Comparison of ENCODE assay signal across 34 cellular contexts in the genomic region with DNA sequence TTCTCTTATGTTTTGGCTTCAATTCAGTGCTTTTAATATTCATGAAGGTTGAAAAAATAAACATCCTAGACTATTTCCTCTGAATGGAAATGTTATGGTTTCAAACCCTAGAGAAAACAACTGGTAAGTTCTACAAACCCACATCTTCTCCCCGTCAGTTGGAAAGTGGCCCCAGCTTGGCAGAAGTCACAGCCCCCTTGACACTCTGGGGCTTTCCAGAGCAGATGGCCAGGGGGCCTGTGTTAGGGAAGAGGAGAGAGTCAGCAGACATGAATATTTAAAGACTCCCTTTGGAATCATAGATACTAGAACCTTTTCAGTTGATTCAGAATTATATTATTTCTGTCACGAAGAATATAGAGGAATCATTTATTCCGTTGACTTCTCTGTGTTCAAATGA.
DNase-seq lines count a peak whose midpoint lies in the region; ATAC-seq, FAIRE-seq and TF ChIP-seq lines count a peak whose summit lies in the region.
"Had no signal": no experiment of that assay in that cellular context is flagged by ENCODE, and none has a peak within 500 bp of the region (broad histone marks: within the 10 kb centered on the region; RNA-seq: fewer than 3 reads in every experiment).

No MANE protein-coding gene starts in this region.

- no peak overlapping the region for H3K4me3 Mint-ChIP-seq in astrocyte (ENCODE audit: unreplicated experiment)
- H3K4me3 Mint-ChIP-seq in glutamatergic neuron (ENCODE audit: unreplicated experiment) = peak overlapping the region; percentile 69
- H3K4me3 Mint-ChIP-seq in activated CD8-positive, alpha-beta memory T cell treated with anti-CD3 and anti-CD28 coated beads, Interleukin-2, amount 10 ng/mL, durations not matched to agents 7 days and 5 days = no peak overlapping the region
- H3K4me3 Mint-ChIP-seq in activated naive CD8-positive, alpha-beta T cell treated with anti-CD3 and anti-CD28 coated beads for 36 hours = no peak overlapping the region
- H3K4me3 Mint-ChIP-seq: activated CD4-positive, alpha-beta T cell treated with anti-CD3 and anti-CD28 coated beads, Interleukin-2, amount 10 ng/mL, durations not matched to agents 24 days and 14 days; activated naive CD8-positive, alpha-beta T cell treated with anti-CD3 and anti-CD28 coated beads, Interleukin-2, amount 10 ng/mL, durations not matched to agents 7 days and 5 days; activated T-cell treated with anti-CD3 and anti-CD28 coated beads, Interleukin-2, amount 50 U/mL, for 24 hours; CD8-positive, alpha-beta memory T cell; stimulated activated naive B cell treated with anti-CD40 and anti-IgM and Interleukin-4, amounts not matched to agents 10 μg/mL and 1 μg/mL and 100 μg/mL, for 72 hours had no signal

- no peak overlapping the region for H3K9ac ChIP-seq in astrocyte (ENCODE audit: low read length)

- H3K9me3 Mint-ChIP-seq in astrocyte (ENCODE audit: unreplicated experiment) = no peaks in the 10 kb centered on the region
- H3K9me3 Mint-ChIP-seq in glutamatergic neuron (ENCODE audit: unreplicated experiment) = peaks cover 4% of the 10 kb centered on the region
- no peaks in the 10 kb centered on the region for H3K9me3 Mint-ChIP-seq in activated CD8-positive, alpha-beta memory T cell treated with anti-CD3 and anti-CD28 coated beads, Interleukin-2, amount 10 ng/mL, durations not matched to agents 7 days and 5 days (ENCODE audit: low read depth)
- H3K9me3 Mint-ChIP-seq in activated naive CD8-positive, alpha-beta T cell treated with anti-CD3 and anti-CD28 coated beads for 36 hours = no peaks in the 10 kb centered on the region
- H3K9me3 Mint-ChIP-seq: activated CD4-positive, alpha-beta T cell treated with anti-CD3 and anti-CD28 coated beads, Interleukin-2, amount 10 ng/mL, durations not matched to agents 24 days and 14 days; activated T-cell treated with anti-CD3 and anti-CD28 coated beads, Interleukin-2, amount 50 U/mL, for 24 hours; CD8-positive, alpha-beta memory T cell had no signal

- H3K9me3 ChIP-seq in astrocyte (ENCODE audit: insufficient read depth, low read depth, low read length) = no peaks in the 10 kb centered on the region
- no peaks in the 10 kb centered on the region for H3K9me3 ChIP-seq in adrenal gland (replicated peaks in 1 of 3)
- H3K9me3 ChIP-seq: esophagus squamous epithelium, pancreas, Peyer's patch, right atrium auricular region had no signal

- CTCF ChIA-PET in activated CD8-positive, alpha-beta memory T cell treated with anti-CD3 and anti-CD28 coated beads, Interleukin-2, amount 10 ng/mL, durations not matched to agents 7 days and 5 days (lab: Charles Lee) = no interaction called here

- H3K36me3 Mint-ChIP-seq in astrocyte (ENCODE audit: low read depth, unreplicated experiment) = peaks cover 2% of the 10 kb centered on the region
- peaks cover 8% of the 10 kb centered on the region for H3K36me3 Mint-ChIP-seq in glutamatergic neuron (ENCODE audit: unreplicated experiment)
- H3K36me3 Mint-ChIP-seq in activated CD8-positive, alpha-beta memory T cell treated with anti-CD3 and anti-CD28 coated beads, Interleukin-2, amount 10 ng/mL, durations not matched to agents 7 days and 5 days = no peaks in the 10 kb centered on the region
- no peaks in the 10 kb centered on the region for H3K36me3 Mint-ChIP-seq in activated naive CD8-positive, alpha-beta T cell treated with anti-CD3 and anti-CD28 coated beads for 36 hours
- H3K36me3 Mint-ChIP-seq: activated naive CD8-positive, alpha-beta T cell treated with anti-CD3 and anti-CD28 coated beads, Interleukin-2, amount 10 ng/mL, durations not matched to agents 7 days and 5 days; CD8-positive, alpha-beta memory T cell; stimulated activated naive B cell treated with anti-CD40 and anti-IgM and Interleukin-4, amounts not matched to agents 10 μg/mL and 1 μg/mL and 100 μg/mL, for 72 hours had no signal

- TF ChIP-seq POLR2A in adrenal gland (IDR thresholded peaks at IDR 0.05) = no peak

- H3K27me3 ChIP-seq in astrocyte (ENCODE audit: insufficient read depth, low read length) (no peaks in the 10 kb centered on the region), adrenal gland (no peaks in the 10 kb centered on the region)
- H3K27me3 ChIP-seq: pancreas, Peyer's patch, right atrium auricular region had no signal

- no peak overlapping the region for H3K4me2 ChIP-seq in astrocyte (ENCODE audit: low read length)

- H3K27me3 Mint-ChIP-seq in astrocyte (ENCODE audit: low read depth, unreplicated experiment) (no peaks in the 10 kb centered on the region), glutamatergic neuron (ENCODE audit: unreplicated experiment) (no peaks in the 10 kb centered on the region)
- peaks cover 3% of the 10 kb centered on the region for H3K27me3 Mint-ChIP-seq in activated CD8-positive, alpha-beta memory T cell treated with anti-CD3 and anti-CD28 coated beads, Interleukin-2, amount 10 ng/mL, durations not matched to agents 7 days and 5 days
- peaks cover 3% of the 10 kb centered on the region for H3K27me3 Mint-ChIP-seq in activated naive CD8-positive, alpha-beta T cell treated with anti-CD3 and anti-CD28 coated beads for 36 hours
- H3K27me3 Mint-ChIP-seq: activated T-cell treated with anti-CD3 and anti-CD28 coated beads, Interleukin-2, amount 50 U/mL, for 24 hours had no signal

- H2AFZ ChIP-seq in astrocyte (ENCODE audit: low read depth, low read length) = no peak overlapping the region

- FAIRE-seq in astrocyte (lab: Jason Lieb, UNC) = no peak
- FAIRE-seq: endometrium, GM12892, pancreas, small intestine had no signal

- peaks cover 4% of the 10 kb centered on the region for H3K4me1 Mint-ChIP-seq in astrocyte (ENCODE audit: low read depth, unreplicated experiment)
- H3K4me1 Mint-ChIP-seq in glutamatergic neuron (ENCODE audit: low read depth, unreplicated experiment) = peaks cover 53% of the 10 kb centered on the region
- H3K4me1 Mint-ChIP-seq in activated CD8-positive, alpha-beta memory T cell treated with anti-CD3 and anti-CD28 coated beads, Interleukin-2, amount 10 ng/mL, durations not matched to agents 7 days and 5 days = no peaks in the 10 kb centered on the region
- H3K4me1 Mint-ChIP-seq in activated naive CD8-positive, alpha-beta T cell treated with anti-CD3 and anti-CD28 coated beads for 36 hours = no peaks in the 10 kb centered on the region
- H3K4me1 Mint-ChIP-seq: activated CD4-positive, alpha-beta T cell treated with anti-CD3 and anti-CD28 coated beads, Interleukin-2, amount 10 ng/mL, durations not matched to agents 24 days and 14 days; activated naive CD8-positive, alpha-beta T cell treated with anti-CD3 and anti-CD28 coated beads, Interleukin-2, amount 10 ng/mL, durations not matched to agents 7 days and 5 days; CD8-positive, alpha-beta memory T cell had no signal

- H3K79me2 ChIP-seq in astrocyte (ENCODE audit: insufficient read depth, low read length) = no peaks in the 10 kb centered on the region

- H4K20me1 ChIP-seq in astrocyte (ENCODE audit: insufficient read depth, low read length) = no peaks in the 10 kb centered on the region

- WGBS in adrenal gland, 4 donors = 71 to 80% (median 76%) methylated on average over 3 of the region's 3 CpGs

- intact Hi-C loops in adrenal gland (cut with DNase I) = no loop called here

- DNase-seq in DMS 273 treated with DMSO at 0.1 percent for 48 hours (lab: John Stamatoyannopoulos, UW) (peak; percentile 26), NCI-H2171 (lab: John Stamatoyannopoulos, UW) (peak; percentile 20), astrocyte (ENCODE audit: low read depth) (peak; percentile 22), glutamatergic neuron (peak; percentile 60), left lobe of liver (ENCODE audit: low spot score) (no peak), adrenal gland (no peak)
- DNase-seq in activated CD8-positive, alpha-beta memory T cell treated with anti-CD3 and anti-CD28 coated beads, Interleukin-2, amount 10 ng/mL, durations not matched to agents 7 days and 5 days = no peak
- DNase-seq in activated naive CD8-positive, alpha-beta T cell treated with anti-CD3 and anti-CD28 coated beads for 36 hours = no peak
- DNase-seq: activated CD4-positive, alpha-beta T cell treated with anti-CD3 and anti-CD28 coated beads, Interleukin-2, amount 10 ng/mL, durations not matched to agents 24 days and 14 days; activated CD8-positive, alpha-beta memory T cell treated with anti-CD3 and anti-CD28 coated beads for 24 hours; activated effector memory CD4-positive, alpha-beta T cell treated with anti-CD3 and anti-CD28 coated beads, Interleukin-2, amount 50 U/mL, for 16 hours; activated naive CD8-positive, alpha-beta T cell treated with anti-CD3 and anti-CD28 coated beads, Interleukin-2, amount 10 ng/mL, durations not matched to agents 7 days and 5 days; activated T-cell treated with anti-CD3 and anti-CD28 coated beads, Interleukin-2, amount 50 U/mL, for 24 hours; CD8-positive, alpha-beta memory T cell; central memory CD4-positive, alpha-beta T cell; esophagus squamous epithelium; hippocampal formation; Karpas-422; mammary epithelial cell; NCI-H1436; NCI-H510A treated with DMSO at 0.1 percent for 48 hours; nephron progenitor cell; pancreas; Peyer's patch; SHP77; small intestine; stimulated activated naive B cell treated with anti-CD40 and anti-IgM and Interleukin-4, amounts not matched to agents 10 μg/mL and 1 μg/mL and 100 μg/mL, for 72 hours; T1000; trophoblast cell had no signal

- TF ChIP-seq CTCF in astrocyte (IDR thresholded peaks at IDR 0.05; ENCODE audit: insufficient read depth, low read depth, low read length) (no peak), glutamatergic neuron (IDR thresholded peaks at IDR 0.05; ENCODE audit: partially characterized antibody, unreplicated experiment) (no peak), adrenal gland (IDR thresholded peaks at IDR 0.05) (no peak)

- ATAC-seq in left lobe of liver = no peak
- no peak for ATAC-seq in activated CD8-positive, alpha-beta memory T cell treated with anti-CD3 and anti-CD28 coated beads, Interleukin-2, amount 10 ng/mL, durations not matched to agents 7 days and 5 days
- ATAC-seq: HCT116; pancreas; stimulated activated naive B cell treated with anti-CD40 and anti-IgM and Interleukin-4, amounts not matched to agents 10 μg/mL and 1 μg/mL and 100 μg/mL, for 72 hours had no signal

- H3K27ac ChIP-seq in astrocyte (ENCODE audit: low read depth, low read length) (no peak overlapping the region), adrenal gland (no peak overlapping the region)
- H3K27ac ChIP-seq: esophagus squamous epithelium, pancreas, Peyer's patch, right atrium auricular region, VCaP had no signal

- peaks cover 9% of the 10 kb centered on the region for H3K4me1 ChIP-seq in astrocyte (ENCODE audit: insufficient read depth, low read length)
- H3K4me1 ChIP-seq in adrenal gland (replicated peaks in 1 of 2) = no peaks in the 10 kb centered on the region
- H3K4me1 ChIP-seq: esophagus squamous epithelium, pancreas, Peyer's patch, right atrium auricular region had no signal

- H3K27ac Mint-ChIP-seq in astrocyte (ENCODE audit: unreplicated experiment) (no peak overlapping the region), glutamatergic neuron (ENCODE audit: unreplicated experiment) (peak overlapping the region; percentile 84)
- H3K27ac Mint-ChIP-seq in activated CD8-positive, alpha-beta memory T cell treated with anti-CD3 and anti-CD28 coated beads, Interleukin-2, amount 10 ng/mL, durations not matched to agents 7 days and 5 days = no peak overlapping the region
- H3K27ac Mint-ChIP-seq in activated naive CD8-positive, alpha-beta T cell treated with anti-CD3 and anti-CD28 coated beads for 36 hours = no peak overlapping the region
- H3K27ac Mint-ChIP-seq: activated CD4-positive, alpha-beta T cell treated with anti-CD3 and anti-CD28 coated beads, Interleukin-2, amount 10 ng/mL, durations not matched to agents 24 days and 14 days; activated naive CD8-positive, alpha-beta T cell treated with anti-CD3 and anti-CD28 coated beads, Interleukin-2, amount 10 ng/mL, durations not matched to agents 7 days and 5 days; stimulated activated naive B cell treated with anti-CD40 and anti-IgM and Interleukin-4, amounts not matched to agents 10 μg/mL and 1 μg/mL and 100 μg/mL, for 72 hours had no signal

- H3K36me3 ChIP-seq in astrocyte (ENCODE audit: insufficient read depth, low read length) = no peaks in the 10 kb centered on the region
- no peaks in the 10 kb centered on the region for H3K36me3 ChIP-seq in adrenal gland (replicated peaks in 1 of 2)
- H3K36me3 ChIP-seq: esophagus squamous epithelium, pancreas, Peyer's patch, right atrium auricular region had no signal

- H3K4me3 ChIP-seq in astrocyte (ENCODE audit: insufficient read depth, low read depth, low read length) = no peak overlapping the region
- no peak overlapping the region for H3K4me3 ChIP-seq in adrenal gland
- H3K4me3 ChIP-seq: esophagus squamous epithelium, pancreas, Peyer's patch, right atrium auricular region had no signal

Comparison
In these comparisons a context has a peak if more than half of its experiments do, and no peak if none do; other contexts are left out.
1. DNase-seq: peak in DMS 273 treated with DMSO at 0.1 percent for 48 hours (single experiment), NCI-H2171 (single experiment), astrocyte (single experiment) and glutamatergic neuron (single experiment); none in left lobe of liver (single experiment), activated CD8-positive, alpha-beta memory T cell treated with anti-CD3 and anti-CD28 coated beads, Interleukin-2, amount 10 ng/mL, durations not matched to agents 7 days and 5 days (single experiment), activated naive CD8-positive, alpha-beta T cell treated with anti-CD3 and anti-CD28 coated beads for 36 hours (single experiment) and adrenal gland (0 of 7).